In genomic region chr3:13016726-13017255, GRCh38 we compare ENCODE assay signal across 9 cellular contexts. TPM values are rescaled to one million over a fixed set of nuclear protein-coding genes. Genes with fewer than 3 reads are reported as not detected.
DNase-seq lines count a peak whose midpoint lies in the region; ATAC-seq and TF ChIP-seq lines count a peak whose summit lies in the region.
"Had no signal": no experiment of that assay in that cellular context is flagged by ENCODE, and none has a peak within 500 bp of the region (broad histone marks: within the 10 kb centered on the region; RNA-seq: fewer than 3 reads in every experiment).

No MANE protein-coding gene starts in this region.

- WGBS in upper lobe of left lung, 2 donors, result 81 to 82% methylated on average over 9 of the region's 9 CpGs

- H3K9ac ChIP-seq in mucosa of stomach (ENCODE audit: low read length), result peak overlapping the region; percentile 27

- H3K9me3 Mint-ChIP-seq in activated naive CD8-positive, alpha-beta T cell (ENCODE audit: low read depth), result no peaks in the 10 kb centered on the region

- peaks cover 49% of the 10 kb centered on the region for H3K4me1 Mint-ChIP-seq in activated naive CD8-positive, alpha-beta T cell (ENCODE audit: low read depth)

- intact Hi-C loops in cardiac septum (cut with DNase I) (no loop called here), Right ventricle myocardium inferior (cut with DNase I) (no loop called here)

- peaks cover 40% of the 10 kb centered on the region for H3K4me1 ChIP-seq in mucosa of stomach (ENCODE audit: control insufficient read depth, insufficient read depth, low read length)
- peaks cover 23 to 73% (median 46%) of the 10 kb centered on the region in 4 donors for H3K4me1 ChIP-seq in upper lobe of left lung

- no peaks in the 10 kb centered on the region for H3K36me3 Mint-ChIP-seq in activated naive CD8-positive, alpha-beta T cell

- H3K4me3 ChIP-seq in mucosa of stomach (ENCODE audit: low read length) (no peak overlapping the region), upper lobe of left lung (peak overlapping the region in 2 of 4 donors; percentile 39 to 40)

- no peaks in the 10 kb centered on the region for H3K9me3 ChIP-seq in mucosa of stomach (ENCODE audit: control insufficient read depth, low read length)
- H3K9me3 ChIP-seq in upper lobe of left lung, result no peaks in the 10 kb centered on the region

- no peaks in the 10 kb centered on the region for H3K36me3 ChIP-seq in mucosa of stomach (ENCODE audit: control insufficient read depth, insufficient read depth, low read length)
- H3K36me3 ChIP-seq in upper lobe of left lung, result no peaks in the 10 kb centered on the region

- H3K4me3 Mint-ChIP-seq in activated naive CD8-positive, alpha-beta T cell, result peak overlapping the region; percentile 89

- peak; percentile 27 for DNase-seq in cardiac septum (ENCODE audit: low spot score)
- no peak for DNase-seq in Right ventricle myocardium inferior (ENCODE audit: missing footprints)
- no peak for DNase-seq in upper lobe of left lung
- no peak for DNase-seq in hypothalamus (lab: John Stamatoyannopoulos, UW)
- no peak for DNase-seq in D341Med (ENCODE audit: low spot score)
- DNase-seq: kidney glomerular epithelial cell had no signal

- H3K27me3 Mint-ChIP-seq in activated naive CD8-positive, alpha-beta T cell, result no peaks in the 10 kb centered on the region

- H3K27ac Mint-ChIP-seq in activated naive CD8-positive, alpha-beta T cell, result peak overlapping the region; percentile 98

- H3K27me3 ChIP-seq in mucosa of stomach (ENCODE audit: control insufficient read depth, insufficient read depth, low read length), result peaks cover 15% of the 10 kb centered on the region
- no peaks in the 10 kb centered on the region for H3K27me3 ChIP-seq in upper lobe of left lung

- TF ChIP-seq EP300 in upper lobe of left lung (IDR thresholded peaks at IDR 0.05), result no peak

- TF ChIP-seq CTCF in upper lobe of left lung (IDR thresholded peaks at IDR 0.05), result no peak

- no peak for TF ChIP-seq POLR2A in upper lobe of left lung (IDR thresholded peaks at IDR 0.05)

- peak overlapping the region; percentile 93 to 96 (median 94) for H3K27ac ChIP-seq in upper lobe of left lung

- ATAC-seq in Right ventricle myocardium inferior (no peak), upper lobe of left lung (ENCODE audit: low FRiP score in 2 of 2) (no peak), GM19023 (IDR thresholded peaks at IDR 0.05; ENCODE audit: unreplicated experiment) (no peak)

RNA-seq across cellular contexts. Expression of gene IQSEC1, which starts 56.4 kb away (rescaled TPM):
- total RNA-seq in cardiac septum (59.7 TPM), Right ventricle myocardium inferior (81.2 TPM), upper lobe of left lung (100 to 1,000 TPM in 1 of 6 donors, 10 to 100 TPM in 5; 51.1 to 105 (median 81.0) TPM)
